Comparison of ENCODE assay signal across 7 cellular contexts in the genomic region with DNA sequence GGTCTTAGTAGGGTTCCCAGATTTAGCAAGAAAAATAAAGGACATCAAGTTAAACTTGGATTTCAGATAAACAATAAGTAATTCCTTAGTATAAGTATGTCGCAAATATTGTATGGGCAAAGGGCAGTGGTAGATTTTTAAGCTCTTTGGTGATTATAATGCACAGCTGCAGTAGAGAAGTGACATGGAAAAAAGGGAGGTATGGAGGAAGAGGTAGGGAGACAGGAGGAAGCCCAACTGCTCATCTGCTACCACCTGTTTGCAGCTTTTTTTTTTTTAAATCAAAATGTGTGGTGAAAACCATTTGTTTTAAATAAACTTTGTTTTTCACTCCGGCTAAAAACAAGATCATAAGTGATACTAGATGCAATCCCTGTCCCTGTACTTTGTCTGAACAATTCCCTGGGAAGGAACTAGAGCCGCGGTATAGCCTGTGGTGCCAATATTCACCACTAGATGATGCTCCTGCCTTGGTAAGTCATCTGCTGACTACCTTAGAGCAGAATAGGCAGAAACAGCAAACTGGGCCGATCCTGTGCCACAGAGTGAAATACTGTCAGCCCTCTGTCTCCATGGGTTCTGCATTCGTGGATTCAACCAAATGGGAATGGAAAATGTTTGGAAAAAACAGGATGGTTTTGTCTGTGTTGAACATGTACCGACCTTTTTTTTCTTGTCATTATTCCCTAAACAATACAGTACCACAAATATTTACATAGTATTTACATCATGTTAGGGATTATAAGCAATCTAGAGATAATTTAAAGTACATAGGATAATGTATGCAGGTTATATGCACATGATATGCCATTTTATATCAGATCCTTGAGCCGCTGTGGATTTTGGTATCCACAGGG.
DNase-seq lines count a peak whose midpoint lies in the region; ATAC-seq lines count a peak whose summit lies in the region.

No MANE protein-coding gene starts in this region.

- H3K9me3 ChIP-seq in T-helper 17 cell (ENCODE audit: control insufficient read depth, low read length, poor library complexity, severe bottlenecking): no peaks in the 10 kb centered on the region

- peak; percentile 71 for DNase-seq in NCI-H146 treated with DMSO at 0.1 percent for 48 hours (lab: John Stamatoyannopoulos, UW; ENCODE audit: unreplicated experiment)
- peak; percentile 19 to 55 (median 37) for DNase-seq in T-helper 17 cell
- DNase-seq in anterior cingulate cortex (lab: John Stamatoyannopoulos, UW): peak in 50 of 58 donors; percentile 3 to 69 (median 34)
- DNase-seq in hepatic stellate cell (ENCODE audit: low spot score): peak; percentile 35
- DNase-seq in skeletal muscle cell (ENCODE audit: low read depth): peak; percentile 23

- no peaks in the 10 kb centered on the region for H3K4me1 Mint-ChIP-seq in T-helper 17 cell

- H3K4me3 ChIP-seq in skeletal muscle cell (ENCODE audit: low read depth, low read length): no peak overlapping the region

- H3K27me3 Mint-ChIP-seq in T-helper 17 cell: peaks cover 18% of the 10 kb centered on the region

- no peak overlapping the region for H3K27ac Mint-ChIP-seq in T-helper 17 cell

- ATAC-seq in GM18502 (IDR thresholded peaks at IDR 0.05; ENCODE audit: poor library complexity, unreplicated experiment) (peak; percentile 97), HG02798 (IDR thresholded peaks at IDR 0.05; ENCODE audit: poor library complexity, unreplicated experiment) (peak; percentile 99), T-helper 17 cell (peak; percentile 99)

- H3K4me3 Mint-ChIP-seq in T-helper 17 cell: no peak overlapping the region

- H3K36me3 Mint-ChIP-seq in T-helper 17 cell (ENCODE audit: low read depth): peaks cover 2% of the 10 kb centered on the region
